Comparison of ENCODE assay signal across 1 cellular context in the genomic region with DNA sequence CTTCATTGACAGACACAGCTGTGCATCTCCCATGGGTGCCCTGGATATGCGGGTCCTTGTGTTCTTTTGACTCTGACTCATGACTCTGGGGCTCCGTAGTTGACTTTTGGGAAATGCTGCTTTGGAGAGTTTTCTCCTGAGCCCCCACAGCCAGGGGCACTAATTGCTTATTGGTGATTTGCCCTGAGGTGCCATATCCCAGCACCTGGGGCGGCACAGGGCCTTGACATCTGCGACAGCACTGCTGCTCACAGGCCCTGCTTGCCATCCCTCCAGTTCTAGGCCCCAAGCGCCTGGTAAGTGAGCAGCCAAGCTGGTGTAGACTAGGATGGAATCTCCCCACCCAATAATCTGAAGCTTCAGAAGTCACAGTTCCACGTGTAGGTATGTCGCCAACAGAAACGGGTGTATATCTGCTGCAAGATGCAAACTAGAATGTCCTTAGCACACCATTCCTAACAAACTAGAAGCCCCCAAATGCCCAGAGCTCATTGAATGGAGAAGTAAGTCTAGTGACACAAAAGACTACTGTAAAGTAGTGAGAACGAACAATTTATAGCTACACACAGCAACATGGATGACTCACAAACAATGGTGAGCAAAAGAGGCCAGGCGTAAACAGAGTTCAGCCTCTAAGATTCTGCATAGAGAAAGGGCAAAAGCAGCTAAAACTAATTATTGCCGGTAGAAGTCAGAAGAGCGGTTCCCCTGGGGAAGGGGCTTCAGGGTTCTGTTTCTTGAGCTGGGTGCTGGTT.
TF ChIP-seq lines count a peak whose summit lies in the region.

No MANE protein-coding gene starts in this region.

TF ChIP-seq in WTC11, 78 proteins besides CTCF, POLR2A, EP300 and RAD21 (continued from another document):
- TF ChIP-seq E2F5 (CRISPR knock-in tag; IDR thresholded peaks at IDR 0.05) (no peak), NFATC4 (CRISPR knock-in tag; IDR thresholded peaks at IDR 0.05) (no peak), SOX15 (CRISPR knock-in tag; IDR thresholded peaks at IDR 0.05) (no peak), ZBTB21 (CRISPR knock-in tag; IDR thresholded peaks at IDR 0.05; ENCODE audit: borderline replicate concordance) (no peak), RORB (CRISPR knock-in tag; IDR thresholded peaks at IDR 0.05) (no peak)
- TF ChIP-seq, protein P1, sequence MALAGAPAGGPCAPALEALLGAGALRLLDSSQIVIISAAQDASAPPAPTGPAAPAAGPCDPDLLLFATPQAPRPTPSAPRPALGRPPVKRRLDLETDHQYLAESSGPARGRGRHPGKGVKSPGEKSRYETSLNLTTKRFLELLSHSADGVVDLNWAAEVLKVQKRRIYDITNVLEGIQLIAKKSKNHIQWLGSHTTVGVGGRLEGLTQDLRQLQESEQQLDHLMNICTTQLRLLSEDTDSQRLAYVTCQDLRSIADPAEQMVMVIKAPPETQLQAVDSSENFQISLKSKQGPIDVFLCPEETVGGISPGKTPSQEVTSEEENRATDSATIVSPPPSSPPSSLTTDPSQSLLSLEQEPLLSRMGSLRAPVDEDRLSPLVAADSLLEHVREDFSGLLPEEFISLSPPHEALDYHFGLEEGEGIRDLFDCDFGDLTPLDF (CRISPR knock-in tag; IDR thresholded peaks at IDR 0.05): no peak
- TF ChIP-seq, protein P2, sequence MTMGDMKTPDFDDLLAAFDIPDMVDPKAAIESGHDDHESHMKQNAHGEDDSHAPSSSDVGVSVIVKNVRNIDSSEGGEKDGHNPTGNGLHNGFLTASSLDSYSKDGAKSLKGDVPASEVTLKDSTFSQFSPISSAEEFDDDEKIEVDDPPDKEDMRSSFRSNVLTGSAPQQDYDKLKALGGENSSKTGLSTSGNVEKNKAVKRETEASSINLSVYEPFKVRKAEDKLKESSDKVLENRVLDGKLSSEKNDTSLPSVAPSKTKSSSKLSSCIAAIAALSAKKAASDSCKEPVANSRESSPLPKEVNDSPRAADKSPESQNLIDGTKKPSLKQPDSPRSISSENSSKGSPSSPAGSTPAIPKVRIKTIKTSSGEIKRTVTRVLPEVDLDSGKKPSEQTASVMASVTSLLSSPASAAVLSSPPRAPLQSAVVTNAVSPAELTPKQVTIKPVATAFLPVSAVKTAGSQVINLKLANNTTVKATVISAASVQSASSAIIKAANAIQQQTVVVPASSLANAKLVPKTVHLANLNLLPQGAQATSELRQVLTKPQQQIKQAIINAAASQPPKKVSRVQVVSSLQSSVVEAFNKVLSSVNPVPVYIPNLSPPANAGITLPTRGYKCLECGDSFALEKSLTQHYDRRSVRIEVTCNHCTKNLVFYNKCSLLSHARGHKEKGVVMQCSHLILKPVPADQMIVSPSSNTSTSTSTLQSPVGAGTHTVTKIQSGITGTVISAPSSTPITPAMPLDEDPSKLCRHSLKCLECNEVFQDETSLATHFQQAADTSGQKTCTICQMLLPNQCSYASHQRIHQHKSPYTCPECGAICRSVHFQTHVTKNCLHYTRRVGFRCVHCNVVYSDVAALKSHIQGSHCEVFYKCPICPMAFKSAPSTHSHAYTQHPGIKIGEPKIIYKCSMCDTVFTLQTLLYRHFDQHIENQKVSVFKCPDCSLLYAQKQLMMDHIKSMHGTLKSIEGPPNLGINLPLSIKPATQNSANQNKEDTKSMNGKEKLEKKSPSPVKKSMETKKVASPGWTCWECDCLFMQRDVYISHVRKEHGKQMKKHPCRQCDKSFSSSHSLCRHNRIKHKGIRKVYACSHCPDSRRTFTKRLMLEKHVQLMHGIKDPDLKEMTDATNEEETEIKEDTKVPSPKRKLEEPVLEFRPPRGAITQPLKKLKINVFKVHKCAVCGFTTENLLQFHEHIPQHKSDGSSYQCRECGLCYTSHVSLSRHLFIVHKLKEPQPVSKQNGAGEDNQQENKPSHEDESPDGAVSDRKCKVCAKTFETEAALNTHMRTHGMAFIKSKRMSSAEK (CRISPR knock-in tag; IDR thresholded peaks at IDR 0.05; ENCODE audit: borderline replicate concordance): no peak
